Comparison of ENCODE assay signal across 20 cellular contexts in genomic region chr5:3024976-3025375, GRCh38.
DNase-seq lines count a peak whose midpoint lies in the region; ATAC-seq and TF ChIP-seq lines count a peak whose summit lies in the region.
"Had no signal": no experiment of that assay in that cellular context is flagged by ENCODE, and none has a peak within 500 bp of the region (broad histone marks: within the 10 kb centered on the region; RNA-seq: fewer than 3 reads in every experiment).

No MANE protein-coding gene starts in this region.

- peaks cover 14 to 40% (median 18%) of the 10 kb centered on the region in 7 donors for H3K9me3 Mint-ChIP-seq in CD14-positive monocyte
- no peaks in the 10 kb centered on the region for H3K9me3 Mint-ChIP-seq in neural crest cell
- peaks cover 28% of the 10 kb centered on the region for H3K9me3 Mint-ChIP-seq in osteocyte (ENCODE audit: unreplicated experiment)
- H3K9me3 Mint-ChIP-seq: GM23338, H9 had no signal

- H3K27me3 Mint-ChIP-seq in CD14-positive monocyte (ENCODE audit: low read depth in 3 of 3) (no peaks in the 10 kb centered on the region), neural crest cell (ENCODE audit: low read depth) (no peaks in the 10 kb centered on the region), osteocyte (ENCODE audit: unreplicated experiment) (no peaks in the 10 kb centered on the region)
- H3K27me3 Mint-ChIP-seq: CD4-positive, CD25-positive, alpha-beta regulatory T cell had no signal

- H3K4me1 Mint-ChIP-seq in CD14-positive monocyte = no peaks in the 10 kb centered on the region
- peaks cover 4% of the 10 kb centered on the region for H3K4me1 Mint-ChIP-seq in neural crest cell
- no peaks in the 10 kb centered on the region for H3K4me1 Mint-ChIP-seq in osteocyte (ENCODE audit: unreplicated experiment)
- H3K4me1 Mint-ChIP-seq: CD4-positive, CD25-positive, alpha-beta regulatory T cell had no signal

- TF ChIP-seq CTCF in CD14-positive monocyte (IDR thresholded peaks at IDR 0.05) = no peak
- TF ChIP-seq CTCF in neural crest cell (conservative IDR thresholded peaks at IDR 0.05) = no peak
- no peak for TF ChIP-seq CTCF in osteocyte (IDR thresholded peaks at IDR 0.05)

- H3K4me3 Mint-ChIP-seq in CD14-positive monocyte = no peak overlapping the region
- H3K4me3 Mint-ChIP-seq in neural crest cell = no peak overlapping the region
- no peak overlapping the region for H3K4me3 Mint-ChIP-seq in osteocyte (ENCODE audit: unreplicated experiment)
- H3K4me3 Mint-ChIP-seq: CD4-positive, CD25-positive, alpha-beta regulatory T cell; CD8-positive, alpha-beta T cell; GM23338; H9 had no signal

- H3K36me3 Mint-ChIP-seq in CD14-positive monocyte = no peaks in the 10 kb centered on the region
- no peaks in the 10 kb centered on the region for H3K36me3 Mint-ChIP-seq in neural crest cell (ENCODE audit: low read depth)
- H3K36me3 Mint-ChIP-seq in osteocyte (ENCODE audit: unreplicated experiment) = no peaks in the 10 kb centered on the region
- H3K36me3 Mint-ChIP-seq: CD4-positive, CD25-positive, alpha-beta regulatory T cell; CD8-positive, alpha-beta T cell had no signal

- intact Hi-C loops in CD14-positive monocyte (cut with micrococcal nuclease) = no loop called here

- H3K27ac Mint-ChIP-seq in CD14-positive monocyte (no peak overlapping the region), neural crest cell (ENCODE audit: unreplicated experiment) (peak overlapping the region; percentile 57), osteocyte (ENCODE audit: unreplicated experiment) (no peak overlapping the region)
- H3K27ac Mint-ChIP-seq: CD4-positive, CD25-positive, alpha-beta regulatory T cell; CD8-positive, alpha-beta T cell; GM23338; H9 had no signal

- DNase-seq in CD14-positive monocyte (ENCODE audit: low spot score) (peak; percentile 19), ecto neural progenitor cell (ENCODE audit: low spot score) (peak; percentile 32), neural crest cell (ENCODE audit: low read depth, low spot score) (no peak), osteocyte (ENCODE audit: extremely low spot score, unreplicated experiment) (peak; percentile 49), CD1c-positive myeloid dendritic cell (ENCODE audit: extremely low spot score) (no peak), GM19238 (ENCODE audit: insufficient read length, low spot score) (no peak)
- DNase-seq: 8988T; ACHN; AML-193; BE2C; Caco-2; CD4-positive, CD25-positive, alpha-beta regulatory T cell; DMS153; DND-41; H9 had no signal

- no peak for ATAC-seq in GM18858 (IDR thresholded peaks at IDR 0.05; ENCODE audit: unreplicated experiment)
- ATAC-seq: A549; CD8-positive, alpha-beta T cell; HCT116 had no signal

Comparison
In these comparisons a context has a peak if more than half of its experiments do, and no peak if none do; other contexts are left out.
1. DNase-seq: peak in CD14-positive monocyte (single experiment), ecto neural progenitor cell (single experiment) and osteocyte (single experiment); none in neural crest cell (single experiment), CD1c-positive myeloid dendritic cell (single experiment) and GM19238 (single experiment).